Comparison of ENCODE assay signal across 8 cellular contexts in genomic region chr19:41928221-41928683, GRCh38. TPM values are rescaled to one million over a fixed set of nuclear protein-coding genes. Genes with fewer than 3 reads are reported as not detected.
DNase-seq lines count a peak whose midpoint lies in the region; ATAC-seq and TF ChIP-seq lines count a peak whose summit lies in the region.

TSS of gene ERFL (minus strand) at chr19:41928449. CDS start at chr19:41912919, 15,530 bp downstream.

- no peak within 1 kb of the TSS for H3K27ac ChIP-seq in sigmoid colon

- no peak for TF ChIP-seq POLR2A in sigmoid colon (IDR thresholded peaks at IDR 0.05)

- H3K27ac Mint-ChIP-seq in T-cell = peak within 1 kb of the TSS; percentile 79 to 84

- intact Hi-C loops in sigmoid colon (cut with DNase I) = no loop called here

- H3K9me3 ChIP-seq in sigmoid colon = no peaks in the 10 kb centered on the region

- H3K4me1 ChIP-seq in sigmoid colon = peaks cover 0 to 23% (median 22%) of the 10 kb centered on the region in 4 donors

- WGBS in sigmoid colon, 2 donors = 1% methylated on average over 49 of the region's 49 CpGs

- H3K4me3 Mint-ChIP-seq in T-cell = peak within 1 kb of the TSS in 2 of 3 donors; percentile 81 to 89

- H3K4me3 ChIP-seq in fibroblast of the aortic adventitia (ENCODE audit: low read depth, low read length) = peak within 1 kb of the TSS; percentile 57
- peak within 1 kb of the TSS in 3 of 4 donors; percentile 20 to 41 (median 41) for H3K4me3 ChIP-seq in sigmoid colon

- POLR2A ChIA-PET in T-cell (lab: Charles Lee) = interaction anchor here in 1 of 2 donors (0.7 kb wide), 1 partner anchor 9 kb away, joined by 5 read pairs; no protein-coding TSS in a partner anchor

- no peaks in the 10 kb centered on the region for H3K36me3 Mint-ChIP-seq in T-cell

- 0 out of 2 replicates have a peak, but pooled peaks have one; percentile 2 for TF ChIP-seq CTCF in GM12874 (IDR thresholded peaks at IDR 0.05; ENCODE audit: insufficient read depth, low read depth, low read length)
- TF ChIP-seq CTCF in fibroblast of the aortic adventitia (IDR thresholded peaks at IDR 0.05; ENCODE audit: insufficient read depth, low read length) = no peak
- no peak for TF ChIP-seq CTCF in sigmoid colon (IDR thresholded peaks at IDR 0.05)

- H3K9me3 Mint-ChIP-seq in T-cell = no peaks in the 10 kb centered on the region

- H3K27me3 Mint-ChIP-seq in T-cell = peaks cover 1 to 2% of the 10 kb centered on the region in 2 donors

- H3K27me3 ChIP-seq in sigmoid colon = peaks cover 75 to 98% (median 98%) of the 10 kb centered on the region in 3 donors

- TF ChIP-seq EP300 in sigmoid colon (IDR thresholded peaks at IDR 0.05) = no peak

- peaks cover 28 to 37% (median 31%) of the 10 kb centered on the region in 3 donors for H3K4me1 Mint-ChIP-seq in T-cell

- ATAC-seq in T-cell (replicated peaks in 1 of 4) (peak; percentile 41 to 54 (median 46)), GM18517 (IDR thresholded peaks at IDR 0.05; ENCODE audit: unreplicated experiment) (no peak)

- DNase-seq in A172 (ENCODE audit: low spot score) (peak; percentile 61), T-cell (no peak), fibroblast of the aortic adventitia (ENCODE audit: low read depth) (no peak), sigmoid colon (no peak), dedifferentiated amniotic fluid mesenchymal stem cell (ENCODE audit: extremely low spot score) (no peak), HuH-7 (ENCODE audit: low spot score) (no peak)

- no peaks in the 10 kb centered on the region for H3K36me3 ChIP-seq in sigmoid colon

- CTCF ChIA-PET in T-cell (lab: Charles Lee) = interaction anchor here in 1 of 2 donors (0.6 kb wide), 1 partner anchor 16 kb away, joined by 4 read pairs; no protein-coding TSS in a partner anchor

RNA-seq across cellular contexts. Expression of gene ERFL, which starts in this region (rescaled TPM):
- total RNA-seq in A172 (2014; rRNA removed; shearing (Covaris generic)) = 0.07 and 0.47 TPM in 2 replicates
- total RNA-seq in T-cell (1 to 10 TPM; 5.9 to 8.5 (median 6.3) TPM), fibroblast of the aortic adventitia (ENCODE audit: low replicate concordance) (0.57 TPM in 1 of 2 replicates, not detected in the other), sigmoid colon (not detected)
- polyA plus RNA-seq in sigmoid colon = 1 to 10 TPM in 1 of 3 donors, not detected in 2; 1.3 TPM

Comparison
In these comparisons a context has a peak if more than half of its experiments do, and no peak if none do; other contexts are left out.
1. Peak in DNase-seq in A172; RNA of the gene not detected or under 1 TPM.